19 cellular contexts compared by ENCODE assay signal in the genomic region with DNA sequence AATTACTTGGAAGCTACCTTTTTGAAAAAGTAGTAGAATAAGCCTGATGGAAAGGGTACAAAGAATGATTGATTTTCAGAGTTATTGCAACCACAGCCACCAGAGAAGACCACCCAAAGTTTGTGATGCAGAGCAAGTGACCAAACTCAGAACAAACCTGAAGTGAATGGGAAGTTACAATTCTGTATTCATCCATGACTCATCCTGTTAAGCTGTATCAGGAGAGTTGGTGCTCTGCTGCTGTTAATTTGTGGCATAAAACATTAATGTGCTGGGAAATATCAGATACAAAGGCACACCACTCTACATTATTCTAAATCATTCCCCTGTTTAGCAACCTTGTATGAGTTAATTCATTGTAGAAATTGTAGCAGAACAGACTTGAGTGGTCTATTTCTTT. TPM values are rescaled to one million over a fixed set of nuclear protein-coding genes. Genes with fewer than 3 reads are reported as not detected.
DNase-seq lines count a peak whose midpoint lies in the region; ATAC-seq, FAIRE-seq and TF ChIP-seq lines count a peak whose summit lies in the region.
"Had no signal": no experiment of that assay in that cellular context is flagged by ENCODE, and none has a peak within 500 bp of the region (broad histone marks: within the 10 kb centered on the region; RNA-seq: fewer than 3 reads in every experiment).

No MANE protein-coding gene starts in this region.

- no peak overlapping the region for H2BK120ac ChIP-seq in IMR-90 (ENCODE audit: low read depth, low read length)

- no peak overlapping the region for H3K18ac ChIP-seq in IMR-90 (ENCODE audit: low read depth, low read length)

- H3K14ac ChIP-seq in IMR-90 (replicated peaks; ENCODE audit: low read depth, low read length) = no peak overlapping the region

- no peaks in the 10 kb centered on the region for H3K79me2 ChIP-seq in endothelial cell of umbilical vein (ENCODE audit: control insufficient read depth, insufficient read depth, low read length)

- H3K79me1 ChIP-seq in IMR-90 (ENCODE audit: low read depth in 1 of 2, low read length in 2 of 2) = no peaks in the 10 kb centered on the region

- intact Hi-C loops in IMR-90 (cut with micrococcal nuclease) = no loop called here
- intact Hi-C loops in endothelial cell of umbilical vein (cut with micrococcal nuclease) = no loop called here

- no peak overlapping the region for H3K4me3 ChIP-seq in IMR-90 (ENCODE audit: insufficient read depth, low read depth, low read length)
- H3K4me3 ChIP-seq in endothelial cell of umbilical vein (replicated peaks in 1 of 3; ENCODE audit: insufficient read depth in 1 of 3, low read depth in 1 of 3, low read length in 3 of 3) = no peak overlapping the region
- H3K4me3 ChIP-seq: BLaER1 treated with 17β-estradiol and CSF1 and Interleukin-3, amounts not matched to agents 10 nM and 100 nM; GM23338; K562 had no signal

- POLR2A ChIA-PET in IMR-90 (lab: Charles Lee; ENCODE audit: unreplicated experiment) (interaction anchor here (0.6 kb wide), 1 partner anchor 39 kb away, joined by 3 read pairs; no protein-coding TSS in a partner anchor), endothelial cell of umbilical vein (lab: Charles Lee) (interaction anchor here (0.7 kb wide), 1 partner anchor 173 kb away, joined by 3 read pairs; no protein-coding TSS in a partner anchor)

- H3K23ac ChIP-seq in IMR-90 (ENCODE audit: low read depth, low read length) = no peak overlapping the region

- H4K20me1 ChIP-seq in IMR-90 (ENCODE audit: insufficient read depth, low read length) (no peaks in the 10 kb centered on the region), endothelial cell of umbilical vein (replicated peaks; ENCODE audit: control insufficient read depth, extremely low read depth, insufficient read depth, low read length) (no peaks in the 10 kb centered on the region)
- H4K20me1 ChIP-seq: BLaER1 treated with 17β-estradiol and CSF1 and Interleukin-3, amounts not matched to agents 10 nM and 100 nM had no signal

- dilution Hi-C loops in IMR-90 (cut with HindIII; ENCODE audit: low sequenced_read_pairs, unreplicated experiment) = no loop called here
- dilution Hi-C loops in endothelial cell of umbilical vein (cut with MboI; ENCODE audit: extremely low pct_ligation_motif_present, low sequenced_read_pairs) = no loop called here

- H2BK15ac ChIP-seq in IMR-90 (ENCODE audit: low read depth, low read length) = no peak overlapping the region

- no peaks in the 10 kb centered on the region for H3K4me1 ChIP-seq in IMR-90 (ENCODE audit: control insufficient read depth, insufficient read depth, low read length)
- H3K4me1 ChIP-seq in endothelial cell of umbilical vein (ENCODE audit: control insufficient read depth, extremely low read depth, insufficient read depth, low read length) = no peaks in the 10 kb centered on the region
- H3K4me1 ChIP-seq: BLaER1 treated with 17β-estradiol and CSF1 and Interleukin-3, amounts not matched to agents 10 nM and 100 nM had no signal

- in situ Hi-C loops in IMR-90 (cut with MboI; ENCODE audit: low sequenced_read_pairs) = no loop called here
- in situ Hi-C loops in GM13977 (cut with MboI; ENCODE audit: low pct_unique_long_range_greater_than_20kb, low sequenced_read_pairs, unreplicated experiment) = no loop called here

- H3K4me2 ChIP-seq in IMR-90 (ENCODE audit: low read depth, low read length) = no peak overlapping the region
- no peak overlapping the region for H3K4me2 ChIP-seq in endothelial cell of umbilical vein (ENCODE audit: insufficient read depth, low read length)
- H3K4me2 ChIP-seq: BLaER1 treated with 17β-estradiol and CSF1 and Interleukin-3, amounts not matched to agents 10 nM and 100 nM; GM23338 had no signal

- H3K9me3 ChIP-seq in IMR-90 (ENCODE audit: control insufficient read depth, insufficient read depth, low read length) (no peaks in the 10 kb centered on the region), endothelial cell of umbilical vein (replicated peaks; ENCODE audit: control insufficient read depth, insufficient read depth, low read length) (no peaks in the 10 kb centered on the region)
- H3K9me3 ChIP-seq: BLaER1 treated with 17β-estradiol and CSF1 and Interleukin-3, amounts not matched to agents 10 nM and 100 nM had no signal

- CTCF ChIA-PET in IMR-90 (lab: Yijun Ruan, JAX) = no interaction called here
- CTCF ChIA-PET in endothelial cell of umbilical vein (lab: Charles Lee) = interaction anchor here (1.2 to 1.9 kb wide), 2 partner anchors 14 to 159 kb away, joined by 3 to 4 read pairs; no protein-coding TSS in a partner anchor

- H2AFZ ChIP-seq in IMR-90 (replicated peaks; ENCODE audit: low read length, poor library complexity) = no peak overlapping the region
- H2AFZ ChIP-seq in endothelial cell of umbilical vein (ENCODE audit: low read depth, low read length) = no peak overlapping the region
- H2AFZ ChIP-seq: GM23338 had no signal

- H4K5ac ChIP-seq in IMR-90 (ENCODE audit: low read depth, low read length) = no peak overlapping the region

- TF ChIP-seq CTCF in IMR-90 (conservative IDR thresholded peaks at IDR 0.05; ENCODE audit: low read depth, low read length) = no peak
- TF ChIP-seq CTCF in endothelial cell of umbilical vein (IDR thresholded peaks at IDR 0.05; ENCODE audit: extremely low read depth in 1 of 2, insufficient read depth in 1 of 2, low read depth in 1 of 2, low read length in 2 of 2) = no peak
- no peak for TF ChIP-seq CTCF in GM13977 (IDR thresholded peaks at IDR 0.05; ENCODE audit: extremely low read depth, insufficient read depth, missing control alignments)

- H4K91ac ChIP-seq in IMR-90 (ENCODE audit: insufficient read depth, low read depth, low read length) = no peak overlapping the region

- H4K8ac ChIP-seq in IMR-90 (ENCODE audit: low read depth in 2 of 2, low read length in 2 of 2) = no peak overlapping the region

- DNase-seq in IMR-90 (peak; percentile 16), amniotic epithelial cell (ENCODE audit: low read depth) (peak; percentile 1), endothelial cell of umbilical vein (ENCODE audit: low read depth, low spot score) (no peak), renal cortical epithelial cell (ENCODE audit: low read depth) (peak; percentile 19), DMS 273 (lab: John Stamatoyannopoulos, UW; ENCODE audit: unreplicated experiment) (no peak), GM19238 (ENCODE audit: insufficient read length, low spot score) (no peak), GM13977 (ENCODE audit: low spot score) (no peak)
- no peak for DNase-seq in activated CD4-positive, alpha-beta T cell treated with anti-CD3 and anti-CD28 coated beads for 1 hour
- DNase-seq: CD8-positive, alpha-beta T cell; GDM1; HFFc6 had no signal

- FAIRE-seq in endothelial cell of umbilical vein (lab: Jason Lieb, UNC) = no peak
- FAIRE-seq: A204.1, H54, K562 had no signal

- H3K9me1 ChIP-seq in IMR-90 (ENCODE audit: insufficient read depth, low read length) (no peaks in the 10 kb centered on the region), endothelial cell of umbilical vein (replicated peaks; ENCODE audit: control insufficient read depth, extremely low read depth, insufficient read depth, low read length) (no peaks in the 10 kb centered on the region)

- H3K9ac ChIP-seq in IMR-90 (ENCODE audit: low read depth, low read length) (no peak overlapping the region), endothelial cell of umbilical vein (replicated peaks; ENCODE audit: extremely low read depth, insufficient read depth, low read length) (no peak overlapping the region)
- H3K9ac ChIP-seq: BLaER1 treated with 17β-estradiol and CSF1 and Interleukin-3, amounts not matched to agents 10 nM and 100 nM had no signal

- H2AK5ac ChIP-seq in IMR-90 (ENCODE audit: low read depth, low read length) = no peak overlapping the region

- H3K27me3 ChIP-seq in IMR-90 (ENCODE audit: control insufficient read depth, insufficient read depth, low read length) (no peaks in the 10 kb centered on the region; the same call in 1 of the 2 replicates), endothelial cell of umbilical vein (ENCODE audit: control insufficient read depth in 2 of 2, insufficient read depth in 2 of 2, low read length in 2 of 2) (peaks cover 0 to 2% of the 10 kb centered on the region in 2 experiments)
- H3K27me3 ChIP-seq: BLaER1 treated with 17β-estradiol and CSF1 and Interleukin-3, amounts not matched to agents 10 nM and 100 nM had no signal

- H3K56ac ChIP-seq in IMR-90 (ENCODE audit: extremely low read depth, insufficient read depth, low read length) = no peak overlapping the region

- TF ChIP-seq RAD21 in IMR-90 (IDR thresholded peaks at IDR 0.05; ENCODE audit: low read length) = no peak

- BruUV-seq in IMR-90 (replicated peaks; lab: Mats Ljungman, UMichigan) = no TSS peak
- BruUV-seq in endothelial cell of umbilical vein (replicated peaks; lab: Mats Ljungman, UMichigan) = no TSS peak

- H2AK9ac ChIP-seq in IMR-90 (replicated peaks; ENCODE audit: low read depth, low read length, poor library complexity) = no peak overlapping the region

- H2BK20ac ChIP-seq in IMR-90 (ENCODE audit: low read depth, low read length) = no peak overlapping the region

- H3K36me3 ChIP-seq in IMR-90 (ENCODE audit: control insufficient read depth, insufficient read depth, low read length) = no peaks in the 10 kb centered on the region
- H3K36me3 ChIP-seq in endothelial cell of umbilical vein (ENCODE audit: control insufficient read depth in 2 of 2, extremely low read depth in 1 of 2, insufficient read depth in 2 of 2, low read length in 2 of 2) = no peaks in the 10 kb centered on the region
- H3K36me3 ChIP-seq: BLaER1 treated with 17β-estradiol and CSF1 and Interleukin-3, amounts not matched to agents 10 nM and 100 nM had no signal

- H3K27ac ChIP-seq in IMR-90 (ENCODE audit: insufficient read depth, low read length) = no peak overlapping the region
- H3K27ac ChIP-seq in endothelial cell of umbilical vein (ENCODE audit: insufficient read depth, low read depth, low read length) = no peak overlapping the region
- H3K27ac ChIP-seq: BLaER1 treated with 17β-estradiol and CSF1 and Interleukin-3, amounts not matched to agents 10 nM and 100 nM; HL-60 had no signal

- no peak for ATAC-seq in IMR-90 (ENCODE audit: low read depth)
- ATAC-seq: CD8-positive, alpha-beta T cell; GM23338; HCT116; K562 had no signal

- no peak overlapping the region for H2BK5ac ChIP-seq in IMR-90 (ENCODE audit: low read depth, low read length, poor library complexity, severe bottlenecking)

- H3K4ac ChIP-seq in IMR-90 (ENCODE audit: low read depth, low read length) = no peak overlapping the region

- TF ChIP-seq POLR2A in IMR-90 (IDR thresholded peaks at IDR 0.05; ENCODE audit: low read depth, low read length) (no peak), endothelial cell of umbilical vein (IDR thresholded peaks at IDR 0.05; ENCODE audit: low read depth, low read length) (no peak)

RNA-seq across cellular contexts. Expression of a gene that starts 19.6 kb away (rescaled TPM):
- 3.0 and 3.1 TPM in 2 replicates for total RNA-seq in IMR-90 (2012; rRNA removed)
- 1.5 and 2.1 TPM in 2 replicates for polyA plus RNA-seq in IMR-90 (2012; rRNA removed)
- polyA plus RNA-seq in IMR-90 (2012; cell fraction: cytosol; rRNA removed) = 0.80 and 1.4 TPM in 2 replicates
- polyA plus RNA-seq in IMR-90 (2012; cell fraction: nucleus; rRNA removed; ENCODE audit: low replicate concordance) = 0.44 and 2.8 TPM in 2 replicates
- total RNA-seq in endothelial cell of umbilical vein = 13.1 and 14.1 TPM in 2 replicates
- 6.2 and 6.3 TPM in 2 replicates for polyA plus RNA-seq in endothelial cell of umbilical vein
- polyA plus RNA-seq in endothelial cell of umbilical vein (2011; cell fraction: cytosol; rRNA removed) = 4.6 and 6.0 TPM in 2 replicates
- 4.5 and 4.7 TPM in 2 replicates for polyA plus RNA-seq in endothelial cell of umbilical vein (2011; cell fraction: nucleus; rRNA removed)
- polyA plus RNA-seq in endothelial cell of umbilical vein (2012) = 3.3 and 5.8 TPM in 2 replicates
- 8.1 and 9.5 TPM in 2 replicates for polyA minus RNA-seq in endothelial cell of umbilical vein
- polyA minus RNA-seq in endothelial cell of umbilical vein (2011; cell fraction: cytosol; rRNA and poly(A)+ RNA removed) = not detected
- 5.9 and 10.5 TPM in 2 replicates for polyA minus RNA-seq in endothelial cell of umbilical vein (2011; cell fraction: nucleus; rRNA and poly(A)+ RNA removed)
- 4.2 and 8.7 TPM in 2 replicates for total RNA-seq in renal cortical epithelial cell
- total RNA-seq: HT1080 had no signal
- polyA plus RNA-seq: K562 had no signal

Comparison
In these comparisons a context has a peak if more than half of its experiments do, and no peak if none do; other contexts are left out.
1. DNase-seq: peak in IMR-90 (single experiment), amniotic epithelial cell (single experiment) and renal cortical epithelial cell (single experiment); none in endothelial cell of umbilical vein (single experiment), DMS 273 (single experiment), GM19238 (single experiment), GM13977 (single experiment) and activated CD4-positive, alpha-beta T cell treated with anti-CD3 and anti-CD28 coated beads for 1 hour (single experiment).